ENCODE assay signal across 11 cellular contexts in the genomic region with DNA sequence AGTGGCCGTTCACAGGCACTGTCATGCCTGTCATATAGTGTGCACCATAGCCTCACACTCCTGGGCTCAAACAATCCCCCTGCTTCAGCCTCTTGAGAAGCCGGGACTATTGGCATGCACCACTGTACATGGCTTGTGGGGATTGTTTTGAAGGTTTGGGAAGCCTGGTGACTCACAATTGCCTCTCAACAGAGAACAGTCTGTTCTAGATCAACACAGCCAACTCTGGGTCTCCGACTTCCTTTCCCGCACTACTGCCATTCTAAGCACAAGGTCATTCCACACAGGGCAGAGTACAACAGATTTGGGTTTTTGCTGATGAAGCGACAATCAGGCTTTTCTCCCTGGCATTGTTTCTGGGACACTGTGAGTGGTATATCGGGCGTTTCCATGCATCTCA.
DNase-seq lines count a peak whose midpoint lies in the region; ATAC-seq and TF ChIP-seq lines count a peak whose summit lies in the region.
"Had no signal": no experiment of that assay in that cellular context is flagged by ENCODE, and none has a peak within 500 bp of the region (broad histone marks: within the 10 kb centered on the region; RNA-seq: fewer than 3 reads in every experiment).

No MANE protein-coding gene starts in this region.

- peak overlapping the region; percentile 76 to 88 for H3K27ac ChIP-seq in coronary artery

- ATAC-seq in GM19463 (IDR thresholded peaks at IDR 0.05; ENCODE audit: unreplicated experiment): no peak
- ATAC-seq in HG03196 (IDR thresholded peaks at IDR 0.05; ENCODE audit: unreplicated experiment): no peak
- ATAC-seq: activated CD8-positive, alpha-beta T cell treated with anti-CD3 and anti-CD28 coated beads for 36 hours; naive thymus-derived CD8-positive, alpha-beta T cell had no signal

- no peak for TF ChIP-seq CTCF in coronary artery (IDR thresholded peaks at IDR 0.05)

- no peak overlapping the region for H3K4me3 ChIP-seq in coronary artery
- no peak overlapping the region for H3K4me3 ChIP-seq in skeletal muscle cell (ENCODE audit: low read depth, low read length)

- DNase-seq in HCEC 1CT: peak; percentile 83
- DNase-seq in coronary artery (ENCODE audit: low spot score): peak; percentile 85
- peak; percentile 92 for DNase-seq in islet precursor cell
- peak; percentile 87 for DNase-seq in skeletal muscle cell (ENCODE audit: low read depth)
- no peak for DNase-seq in GF-D8 (lab: John Stamatoyannopoulos, UW)
- DNase-seq in central memory CD4-positive, alpha-beta T cell: no peak
- DNase-seq: activated CD8-positive, alpha-beta T cell treated with anti-CD3 and anti-CD28 coated beads for 36 hours; Calu3; naive thymus-derived CD8-positive, alpha-beta T cell had no signal

Comparison
In these comparisons a context has a peak if more than half of its experiments do, and no peak if none do; other contexts are left out.
1. DNase-seq: peak in HCEC 1CT (single experiment), coronary artery (single experiment), islet precursor cell (single experiment) and skeletal muscle cell (single experiment); none in GF-D8 (single experiment) and central memory CD4-positive, alpha-beta T cell (single experiment).